ENCODE assay signal across 1 cellular context in the genomic region with DNA sequence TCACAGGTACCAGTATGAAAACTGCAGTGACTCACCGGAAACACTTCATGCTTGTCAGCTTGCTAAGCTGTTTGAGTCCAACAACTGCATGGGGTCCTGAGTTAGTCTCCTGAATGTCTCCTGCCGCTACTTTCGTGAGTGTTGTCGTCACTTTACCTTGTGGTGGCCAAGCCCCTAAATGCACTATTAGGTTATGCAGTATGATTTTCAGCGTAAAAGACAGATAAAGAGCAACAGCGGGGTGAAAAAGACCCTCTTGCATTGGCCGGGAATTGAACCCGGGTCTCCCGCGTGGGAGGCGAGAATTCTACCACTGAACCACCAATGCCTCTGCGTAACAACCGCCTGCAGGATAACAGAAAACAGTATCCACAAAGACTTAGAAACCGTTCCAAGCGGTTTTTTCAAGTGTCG.
TF ChIP-seq lines count a peak whose summit lies in the region.
"Not testable (repeated sequence)": the region's sequence is repeated elsewhere in the genome, so short reads cannot be mapped to it uniquely, and the experiment has no call there.

No MANE protein-coding gene starts in this region.

TF ChIP-seq in HepG2, 621 proteins besides CTCF, POLR2A, EP300 and RAD21 (continued from another document and continues in another):
- TF ChIP-seq KLF15 (CRISPR knock-in tag; IDR thresholded peaks at IDR 0.05; ENCODE audit: borderline replicate concordance) (0 out of 2 replicates have a peak, but pooled peaks have one; percentile 21), KAT8 (CRISPR knock-in tag; IDR thresholded peaks at IDR 0.05) (peak; percentile 61), FOXA3 (CRISPR knock-in tag; IDR thresholded peaks at IDR 0.05) (peak; percentile 71), MAF1 (CRISPR knock-in tag; IDR thresholded peaks at IDR 0.05; ENCODE audit: borderline replicate concordance) (peak; percentile 99), PBX3 (CRISPR knock-in tag; IDR thresholded peaks at IDR 0.05; ENCODE audit: borderline replicate concordance) (peak; percentile 51; the same call in 1 of the 2 replicates), GABPB1 (CRISPR knock-in tag; IDR thresholded peaks at IDR 0.05) (peak; percentile 46), MED1 (CRISPR knock-in tag; IDR thresholded peaks at IDR 0.05) (peak; percentile 61; the same call in 1 of the 2 replicates), ZNF792 (CRISPR knock-in tag; IDR thresholded peaks at IDR 0.05) (peak; percentile 87), RFX3 (CRISPR knock-in tag; IDR thresholded peaks at IDR 0.05) (peak; percentile 42; the same call in 1 of the 2 replicates), ETV5 (CRISPR knock-in tag; IDR thresholded peaks at IDR 0.05; ENCODE audit: borderline replicate concordance) (peak; percentile 56), RXRB (CRISPR knock-in tag; IDR thresholded peaks at IDR 0.05; ENCODE audit: borderline replicate concordance) (peak; percentile 74), KLF6 (CRISPR knock-in tag; IDR thresholded peaks at IDR 0.05) (peak; percentile 64), KDM3A (CRISPR knock-in tag; IDR thresholded peaks at IDR 0.05; ENCODE audit: low read depth) (0 out of 2 replicates have a peak, but pooled peaks have one; percentile 38), ZKSCAN8 (CRISPR knock-in tag; IDR thresholded peaks at IDR 0.05; ENCODE audit: borderline replicate concordance) (peak; percentile 78; the same call in 1 of the 2 replicates), TBL1XR1 (IDR thresholded peaks at IDR 0.05; ENCODE audit: borderline replicate concordance, low read length, partially characterized antibody) (peak; percentile 41), NR2F6 (CRISPR knock-in tag; IDR thresholded peaks at IDR 0.05) (0 out of 2 replicates have a peak, but pooled peaks have one; percentile 43), ARID5B (CRISPR knock-in tag; IDR thresholded peaks at IDR 0.05) (peak; percentile 79), MIXL1 (CRISPR knock-in tag; IDR thresholded peaks at IDR 0.05) (peak; percentile 80), THAP11 (CRISPR knock-in tag; IDR thresholded peaks at IDR 0.05) (peak; percentile 67), NR2F2 (IDR thresholded peaks at IDR 0.05; ENCODE audit: borderline replicate concordance, low read depth) (peak; percentile 38; the same call in 1 of the 2 replicates), ZNF335 (CRISPR knock-in tag; IDR thresholded peaks at IDR 0.05) (peak; percentile 70; the same call in 1 of the 2 replicates), ZNF800 (CRISPR knock-in tag; IDR thresholded peaks at IDR 0.05) (peak; percentile 31; the same call in 1 of the 2 replicates), MXD4 (CRISPR knock-in tag; IDR thresholded peaks at IDR 0.05) (peak; percentile 49; the same call in 1 of the 2 replicates), PITX1 (CRISPR knock-in tag; IDR thresholded peaks at IDR 0.05) (0 out of 2 replicates have a peak, but pooled peaks have one; percentile 32), ZNF180 (CRISPR knock-in tag; IDR thresholded peaks at IDR 0.05; ENCODE audit: borderline replicate concordance, low read depth) (0 out of 2 replicates have a peak, but pooled peaks have one; percentile 39), SAP130 (CRISPR knock-in tag; IDR thresholded peaks at IDR 0.05; ENCODE audit: low read depth) (peak; percentile 67), HMG20B (CRISPR knock-in tag; conservative IDR thresholded peaks at IDR 0.05) (peak; percentile 69; the same call in 1 of the 2 replicates), TFDP1 (CRISPR knock-in tag; IDR thresholded peaks at IDR 0.05; ENCODE audit: borderline replicate concordance) (peak; percentile 45; the same call in 1 of the 2 replicates), SIX4 (CRISPR knock-in tag; IDR thresholded peaks at IDR 0.05) (peak; percentile 45; the same call in 1 of the 2 replicates), FOXP4 (CRISPR knock-in tag; IDR thresholded peaks at IDR 0.05) (peak; percentile 52; the same call in 1 of the 2 replicates), SALL1 (CRISPR knock-in tag; IDR thresholded peaks at IDR 0.05) (peak; percentile 52), NFYB (CRISPR knock-in tag; IDR thresholded peaks at IDR 0.05) (0 out of 2 replicates have a peak, but pooled peaks have one; percentile 20), ZNF574 (CRISPR knock-in tag; IDR thresholded peaks at IDR 0.05) (peak; percentile 67)
- TF ChIP-seq NR2F6 (IDR thresholded peaks at IDR 0.05): not testable (repeated sequence)
- TF ChIP-seq, protein P1, sequence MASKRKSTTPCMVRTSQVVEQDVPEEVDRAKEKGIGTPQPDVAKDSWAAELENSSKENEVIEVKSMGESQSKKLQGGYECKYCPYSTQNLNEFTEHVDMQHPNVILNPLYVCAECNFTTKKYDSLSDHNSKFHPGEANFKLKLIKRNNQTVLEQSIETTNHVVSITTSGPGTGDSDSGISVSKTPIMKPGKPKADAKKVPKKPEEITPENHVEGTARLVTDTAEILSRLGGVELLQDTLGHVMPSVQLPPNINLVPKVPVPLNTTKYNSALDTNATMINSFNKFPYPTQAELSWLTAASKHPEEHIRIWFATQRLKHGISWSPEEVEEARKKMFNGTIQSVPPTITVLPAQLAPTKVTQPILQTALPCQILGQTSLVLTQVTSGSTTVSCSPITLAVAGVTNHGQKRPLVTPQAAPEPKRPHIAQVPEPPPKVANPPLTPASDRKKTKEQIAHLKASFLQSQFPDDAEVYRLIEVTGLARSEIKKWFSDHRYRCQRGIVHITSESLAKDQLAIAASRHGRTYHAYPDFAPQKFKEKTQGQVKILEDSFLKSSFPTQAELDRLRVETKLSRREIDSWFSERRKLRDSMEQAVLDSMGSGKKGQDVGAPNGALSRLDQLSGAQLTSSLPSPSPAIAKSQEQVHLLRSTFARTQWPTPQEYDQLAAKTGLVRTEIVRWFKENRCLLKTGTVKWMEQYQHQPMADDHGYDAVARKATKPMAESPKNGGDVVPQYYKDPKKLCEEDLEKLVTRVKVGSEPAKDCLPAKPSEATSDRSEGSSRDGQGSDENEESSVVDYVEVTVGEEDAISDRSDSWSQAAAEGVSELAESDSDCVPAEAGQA (IDR thresholded peaks at IDR 0.05; ENCODE audit: low read depth): not testable (repeated sequence)
- TF ChIP-seq, protein P1 (CRISPR knock-in tag; IDR thresholded peaks at IDR 0.05; ENCODE audit: borderline replicate concordance): peak; percentile 65; the same call in 1 of the 2 replicates
- TF ChIP-seq, protein P2, sequence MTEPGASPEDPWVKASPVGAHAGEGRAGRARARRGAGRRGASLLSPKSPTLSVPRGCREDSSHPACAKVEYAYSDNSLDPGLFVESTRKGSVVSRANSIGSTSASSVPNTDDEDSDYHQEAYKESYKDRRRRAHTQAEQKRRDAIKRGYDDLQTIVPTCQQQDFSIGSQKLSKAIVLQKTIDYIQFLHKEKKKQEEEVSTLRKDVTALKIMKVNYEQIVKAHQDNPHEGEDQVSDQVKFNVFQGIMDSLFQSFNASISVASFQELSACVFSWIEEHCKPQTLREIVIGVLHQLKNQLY (CRISPR knock-in tag; IDR thresholded peaks at IDR 0.05): peak; percentile 29; the same call in 1 of the 2 replicates
